ENCODE assay signal across 35 cellular contexts in the genomic region with DNA sequence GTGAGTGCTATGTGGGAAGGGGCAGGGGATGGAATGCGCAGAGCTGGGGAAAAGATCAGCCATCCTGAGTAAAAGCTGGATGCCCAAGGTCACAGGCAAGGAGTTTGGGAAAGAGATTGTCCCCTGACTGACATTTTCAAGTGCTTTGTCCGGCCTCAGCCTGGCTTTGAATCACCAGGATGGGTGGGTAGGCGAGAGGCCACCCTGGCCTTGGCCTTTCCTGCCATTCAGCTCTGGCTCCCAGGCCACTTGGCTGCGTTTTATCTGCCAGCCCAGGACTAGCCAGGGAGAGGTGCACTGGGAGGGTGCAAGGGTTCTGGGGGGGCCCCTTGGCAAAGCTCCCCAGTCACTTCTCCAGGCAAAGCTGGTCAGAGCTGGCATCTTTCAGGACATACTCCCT. TPM values are rescaled to one million over a fixed set of nuclear protein-coding genes. Genes with fewer than 3 reads are reported as not detected.
DNase-seq lines count a peak whose midpoint lies in the region; ATAC-seq, FAIRE-seq and TF ChIP-seq lines count a peak whose summit lies in the region.
"Had no signal": no experiment of that assay in that cellular context is flagged by ENCODE, and none has a peak within 500 bp of the region (broad histone marks: within the 10 kb centered on the region; RNA-seq: fewer than 3 reads in every experiment).

No MANE protein-coding gene starts in this region.

- TF ChIP-seq RAD21 in liver (IDR thresholded peaks at IDR 0.05) (no peak), HepG2 (CRISPR knock-in tag; IDR thresholded peaks at IDR 0.05) (no peak), SK-N-SH (IDR thresholded peaks at IDR 0.05; ENCODE audit: low read length) (no peak)

- TF ChIP-seq EP300 in HepG2 (IDR thresholded peaks at IDR 0.05; ENCODE audit: low read depth in 2 of 2, low read length in 2 of 2) (no peak), HepG2 (CRISPR knock-in tag; IDR thresholded peaks at IDR 0.05; ENCODE audit: borderline replicate concordance) (no peak), SK-N-SH (IDR thresholded peaks at IDR 0.05; ENCODE audit: borderline replicate concordance in 1 of 2, low read depth in 1 of 2, low read length in 1 of 2) (no peak)

- no peaks in the 10 kb centered on the region for H3K9me3 ChIP-seq in liver (ENCODE audit: control insufficient read depth in 4 of 4, low read length in 3 of 4)
- no peaks in the 10 kb centered on the region for H3K9me3 ChIP-seq in HepG2 (ENCODE audit: low read length)
- H3K9me3 ChIP-seq in gastrocnemius medialis, result no peaks in the 10 kb centered on the region
- H3K9me3 ChIP-seq in SK-N-SH, result no peaks in the 10 kb centered on the region
- H3K9me3 ChIP-seq: MG63, neutrophil had no signal

- H3K79me2 ChIP-seq in HepG2 (ENCODE audit: insufficient read depth, low read length) (no peaks in the 10 kb centered on the region), SK-N-SH (ENCODE audit: insufficient read depth) (no peaks in the 10 kb centered on the region)

- no peak for FAIRE-seq in HepG2 (lab: Jason Lieb, UNC)
- FAIRE-seq: endometrium, GM12891, keratinocyte, RCC 7860, urothelium cell line had no signal

- POLR2A ChIA-PET in HepG2 (lab: Yijun Ruan, JAX), result no interaction called here
- POLR2A ChIA-PET in SK-N-SH (lab: Yijun Ruan, JAX), result interaction anchor here (0.7 to 0.9 kb wide), 5 partner anchors 10 to 30 kb away, joined by 3 to 4 read pairs (median 3); no protein-coding TSS in a partner anchor

- H3K27ac ChIP-seq in liver (ENCODE audit: low read depth in 1 of 2, low read length in 2 of 2) (no peak overlapping the region), HepG2 (ENCODE audit: extremely low read length, insufficient read depth, low read length) (no peak overlapping the region), gastrocnemius medialis (peak overlapping the region; percentile 85 to 98 (median 90)), SK-N-SH (ENCODE audit: low read depth in 2 of 2, low read length in 1 of 2) (peak overlapping the region in 1 of 2 experiments; percentile 99; a peak in 2 of 4 replicates)
- H3K27ac ChIP-seq: neutrophil had no signal

- CTCF ChIA-PET in HepG2 (lab: Yijun Ruan, JAX; ENCODE audit: low intra/inter-chr PET ratio, low total read pairs) (no interaction called here), SK-N-SH (lab: Yijun Ruan, JAX) (interaction anchor here (0.8 to 3.9 kb wide), 8 partner anchors 13 to 54 kb away, joined by 3 to 32 read pairs (median 4); a partner anchor contains a TSS)

- H2AFZ ChIP-seq in HepG2 (ENCODE audit: low read length) (no peak overlapping the region), SK-N-SH (ENCODE audit: low read depth) (no peak overlapping the region)

- H4K20me1 ChIP-seq in HepG2 (ENCODE audit: insufficient read depth, low read length) (no peaks in the 10 kb centered on the region), SK-N-SH (ENCODE audit: insufficient read depth) (no peaks in the 10 kb centered on the region)

- H3K4me1 ChIP-seq in liver (ENCODE audit: control insufficient read depth in 4 of 4, insufficient read depth in 4 of 4, low read length in 3 of 4), result peaks cover 0 to 14% (median 9%) of the 10 kb centered on the region in 4 donors
- H3K4me1 ChIP-seq in HepG2 (ENCODE audit: insufficient read depth, low read length), result peaks cover 18% of the 10 kb centered on the region
- H3K4me1 ChIP-seq in gastrocnemius medialis, result peaks cover 48 to 61% of the 10 kb centered on the region in 2 donors
- peaks cover 27 to 75% of the 10 kb centered on the region in 2 experiments for H3K4me1 ChIP-seq in SK-N-SH (ENCODE audit: control insufficient read depth in 1 of 2, insufficient read depth in 2 of 2, low read depth in 1 of 2, low read length in 1 of 2)

- H3K9ac ChIP-seq in liver (ENCODE audit: low read depth in 1 of 2, low read length in 2 of 2) (no peak overlapping the region), HepG2 (ENCODE audit: insufficient read depth, low read depth, low read length) (no peak overlapping the region), SK-N-SH (no peak overlapping the region)

- TF ChIP-seq POLR2A in HepG2 (IDR thresholded peaks at IDR 0.05; ENCODE audit: insufficient read depth in 1 of 2, low read depth in 2 of 2, low read length in 2 of 2) (no peak), gastrocnemius medialis (IDR thresholded peaks at IDR 0.05) (no peak)

- ATAC-seq in HepG2 (no peak), left lobe of liver (peak; percentile 19), gastrocnemius medialis (no peak)
- ATAC-seq: CD8-positive, alpha-beta T cell; HCT116 had no signal

- no TSS peak for BruUV-seq in HepG2 (replicated peaks; lab: Mats Ljungman, UMichigan)

- DNase-seq in HepG2 (ENCODE audit: low spot score) (no peak), left lobe of liver (ENCODE audit: low spot score) (no peak), gastrocnemius medialis (no peak), SK-N-SH (no peak), NCI-H146 (lab: John Stamatoyannopoulos, UW) (no peak), SIG-M5 (lab: John Stamatoyannopoulos, UW) (no peak), dermis blood vessel endothelial cell (no peak)
- DNase-seq: 8988T; activated CD4-positive, alpha-beta memory T cell treated with anti-CD3 and anti-CD28 coated beads for 36 hours; activated CD4-positive, CD25-positive, alpha-beta regulatory T cell treated with anti-CD3 and anti-CD28 coated beads, Interleukin-2, amount 50 U/mL, for 72 hours; activated CD8-positive, alpha-beta memory T cell treated with anti-CD3 and anti-CD28 coated beads, Interleukin-2, amount 50 U/mL, for 4 hours; activated naive CD4-positive, alpha-beta T cell treated with anti-CD3 and anti-CD28 coated beads, Interleukin-2, amount 10 ng/mL, durations not matched to agents 7 days and 5 days; amygdala; CD8-positive, alpha-beta T cell; DMS 273 treated with DMSO at 0.1 percent for 48 hours; KBM-7; mesendoderm; MG63; NCI-H2081 treated with DMSO at 0.1 percent for 48 hours; NCI-H226; NCI-H69; stimulated activated CD4-positive, alpha-beta T cell treated with anti-CD3 and anti-CD28 coated beads, Interleukin-2, amount 100 ng/mL, for 24 hours; substantia nigra had no signal

- H3K4me2 ChIP-seq in HepG2 (ENCODE audit: low read depth, low read length), result no peak overlapping the region
- no peak overlapping the region for H3K4me2 ChIP-seq in SK-N-SH

- intact Hi-C loops in HepG2 (cut with micrococcal nuclease; ENCODE audit: unreplicated experiment) (no loop called here), gastrocnemius medialis (cut with DNase I; ENCODE audit: low total_unique reads) (no loop called here)

- in situ Hi-C loops in HepG2 (cut with HindIII; ENCODE audit: extremely low pct_ligation_motif_present, low pct_unique_long_range_greater_than_20kb), result no loop called here
- in situ Hi-C loops in gastrocnemius medialis (cut with MboI; ENCODE audit: low sequenced_read_pairs in 4 of 4), result no loop called here

- no peaks in the 10 kb centered on the region for H3F3A ChIP-seq in SK-N-SH (replicated peaks; ENCODE audit: insufficient read depth)

- H3K36me3 ChIP-seq in liver (ENCODE audit: control insufficient read depth in 4 of 4, insufficient read depth in 3 of 4, low read depth in 1 of 4, low read length in 3 of 4) (no peaks in the 10 kb centered on the region), HepG2 (replicated peaks in 1 of 2; ENCODE audit: control insufficient read depth in 1 of 2, insufficient read depth in 2 of 2, low read length in 2 of 2) (no peaks in the 10 kb centered on the region), gastrocnemius medialis (no peaks in the 10 kb centered on the region), SK-N-SH (replicated peaks in 1 of 2; ENCODE audit: control insufficient read depth in 1 of 2, insufficient read depth in 2 of 2, low read length in 1 of 2) (peaks cover 5% of the 10 kb centered on the region in 2 experiments)
- H3K36me3 ChIP-seq: MG63, neutrophil had no signal

- 88% methylated on average over 4 of the region's 4 CpGs for WGBS in liver
- WGBS in HepG2 (ENCODE audit: low lambda C conversion rate), result 5% methylated on average over 3 of the region's 4 CpGs
- WGBS in SK-N-SH (ENCODE audit: low lambda C conversion rate), result 100% methylated on average over 2 of the region's 4 CpGs

- no peaks in the 10 kb centered on the region for H3K27me3 ChIP-seq in liver (ENCODE audit: control insufficient read depth in 4 of 4, insufficient read depth in 4 of 4, low read length in 3 of 4)
- peaks cover 4 to 24% of the 10 kb centered on the region in 2 experiments; a peak in 4 of 5 replicates for H3K27me3 ChIP-seq in HepG2 (ENCODE audit: control insufficient read depth in 1 of 2, insufficient read depth in 2 of 2, low read length in 2 of 2)
- no peaks in the 10 kb centered on the region for H3K27me3 ChIP-seq in gastrocnemius medialis
- no peaks in the 10 kb centered on the region for H3K27me3 ChIP-seq in SK-N-SH (ENCODE audit: insufficient read depth)
- H3K27me3 ChIP-seq: MG63 had no signal

- H3K4me3 ChIP-seq in liver (ENCODE audit: low read depth in 1 of 3, low read length in 3 of 3), result no peak overlapping the region
- H3K4me3 ChIP-seq in HepG2 (replicated peaks in 1 of 3; ENCODE audit: insufficient read depth in 1 of 3, low read depth in 2 of 3, low read length in 3 of 3), result no peak overlapping the region
- H3K4me3 ChIP-seq in gastrocnemius medialis, result no peak overlapping the region
- H3K4me3 ChIP-seq in SK-N-SH (ENCODE audit: low read depth in 2 of 2, low read length in 1 of 2), result no peak overlapping the region
- H3K4me3 ChIP-seq: MG63 had no signal

- no peak for TF ChIP-seq CTCF in liver (IDR thresholded peaks at IDR 0.05; ENCODE audit: low read depth, low read length, missing input control)
- TF ChIP-seq CTCF in HepG2 (CRISPR knock-in tag; IDR thresholded peaks at IDR 0.05), result no peak
- TF ChIP-seq CTCF in gastrocnemius medialis (IDR thresholded peaks at IDR 0.05 in 4 of 5, conservative IDR thresholded peaks at IDR 0.05 in 1 of 5), result no peak
- no peak for TF ChIP-seq CTCF in SK-N-SH (IDR thresholded peaks at IDR 0.05)

- no peaks in the 10 kb centered on the region for H3K9me2 ChIP-seq in SK-N-SH

RNA-seq across cellular contexts. Expression of a gene that starts 37.4 kb away (rescaled TPM):
- 10 to 100 TPM in 1 of 2 donors, 1 to 10 TPM in 1; 1.1 to 17.5 TPM for total RNA-seq in liver
- 10 to 100 TPM in 1 of 2 donors, 1 to 10 TPM in 1; 3.9 to 36.6 TPM for polyA plus RNA-seq in liver
- total RNA-seq in HepG2 (2016; rRNA removed; fragmentation: Illumina TruSeq; extraction: Trizol), result 0.09 and 0.22 TPM in 2 replicates
- total RNA-seq in HepG2 (2016; cell fraction: cytosol; rRNA removed; fragmentation: Illumina TruSeq; extraction: Trizol; ENCODE audit: low read depth), result under 0.01 TPM in 1 of 2 replicates, not detected in the other
- 0.04 and 0.09 TPM in 2 replicates for total RNA-seq in HepG2 (2016; cell fraction: insoluble cytoplasmic fraction; rRNA removed; fragmentation: Illumina TruSeq; extraction: Trizol)
- total RNA-seq in HepG2 (2016; cell fraction: membrane; rRNA removed; fragmentation: Illumina TruSeq; extraction: Trizol), result 0.10 and 0.12 TPM in 2 replicates
- total RNA-seq in HepG2 (2016; cell fraction: nucleus; rRNA removed; fragmentation: Illumina TruSeq; extraction: Trizol), result 0.16 and 0.25 TPM in 2 replicates
- polyA plus RNA-seq in HepG2 (2011; rRNA removed), result 0.05 and 0.30 TPM in 2 replicates
- polyA plus RNA-seq in HepG2 (2011; cell fraction: cytosol; rRNA removed), result 0.04 and 0.07 TPM in 2 replicates
- 0.33 and 0.42 TPM in 2 replicates for polyA plus RNA-seq in HepG2 (2011; cell fraction: nucleus; rRNA removed)
- polyA plus RNA-seq in HepG2 (2012), result 0.07 and 0.19 TPM in 2 replicates
- polyA plus RNA-seq in HepG2 (2016; cell fraction: cytosol; fragmentation: Illumina TruSeq; extraction: Trizol; ENCODE audit: low read depth), result 0.02 and 0.03 TPM in 2 replicates
- 0.15 and 0.20 TPM in 2 replicates for polyA plus RNA-seq in HepG2 (2016; cell fraction: insoluble cytoplasmic fraction; fragmentation: Illumina TruSeq; extraction: Trizol; ENCODE audit: low read depth)
- 0.03 and 0.05 TPM in 2 replicates for polyA plus RNA-seq in HepG2 (2016; cell fraction: membrane; fragmentation: Illumina TruSeq; extraction: Trizol; ENCODE audit: low read depth)
- polyA plus RNA-seq in HepG2 (2016; cell fraction: nucleus; fragmentation: Illumina TruSeq; extraction: Trizol; ENCODE audit: insufficient read depth, low read depth), result 0.30 and 0.49 TPM in 2 replicates
- polyA minus RNA-seq in HepG2 (2011; rRNA and poly(A)+ RNA removed; ENCODE audit: low replicate concordance), result 0.46 and 18.5 TPM in 2 replicates
- polyA minus RNA-seq in HepG2 (2011; cell fraction: cytosol; rRNA and poly(A)+ RNA removed), result 0.30 and 0.70 TPM in 2 replicates
- polyA minus RNA-seq in HepG2 (2011; cell fraction: nucleus; rRNA and poly(A)+ RNA removed), result 0.39 and 0.62 TPM in 2 replicates
- total RNA-seq in left lobe of liver, result 51.7 TPM
- 100 to 1,000 TPM; 419 to 569 (median 539) TPM for total RNA-seq in gastrocnemius medialis
- polyA plus RNA-seq in SK-N-SH (2012; rRNA removed), result 3.0 and 5.1 TPM in 2 replicates
- 3.3 and 4.5 TPM in 2 replicates for polyA plus RNA-seq in SK-N-SH (2012; cell fraction: cytosol; rRNA removed)
- 9.8 and 14.0 TPM in 2 replicates for polyA plus RNA-seq in SK-N-SH (2012; cell fraction: nucleus; rRNA removed)
- total RNA-seq in dermis blood vessel endothelial cell, result 14.6 and 19.1 TPM in 2 replicates
- total RNA-seq: activated T-helper 1 cell treated with anti-CD3 and anti-CD28 coated beads, Interleukin-12 subunit alpha, Interleukin-12 subunit beta, Interleukin-2, Interleukin-4 antibody, amounts not matched to agents 30 ng/mL and 10 ng/mL and 1 ng/mL, durations not matched to agents 14 hours and 24 hours and 36 hours; SK-MEL-5; T-helper 1 cell treated with Interleukin-12 subunit alpha and Interleukin-12 subunit beta and Interleukin-4 antibody, amounts not matched to agents 30 ng/mL and 1 ng/mL, for 36 hours had no signal

RNA-seq across cellular contexts. Expression of a gene that starts 58.0 kb away (rescaled TPM):
- total RNA-seq in liver, result under 1 TPM in 1 of 2 donors, not detected in 1; 0.09 TPM
- polyA plus RNA-seq in liver, result under 1 TPM; 0.03 to 0.04 TPM
- not detected in 2 replicates for total RNA-seq in HepG2 (2016; rRNA removed; fragmentation: Illumina TruSeq; extraction: Trizol)
- total RNA-seq in HepG2 (2016; cell fraction: cytosol; rRNA removed; fragmentation: Illumina TruSeq; extraction: Trizol; ENCODE audit: low read depth), result not detected in 2 replicates
- total RNA-seq in HepG2 (2016; cell fraction: insoluble cytoplasmic fraction; rRNA removed; fragmentation: Illumina TruSeq; extraction: Trizol), result not detected in 2 replicates
- not detected in 2 replicates for total RNA-seq in HepG2 (2016; cell fraction: membrane; rRNA removed; fragmentation: Illumina TruSeq; extraction: Trizol)
- total RNA-seq in HepG2 (2016; cell fraction: nucleus; rRNA removed; fragmentation: Illumina TruSeq; extraction: Trizol), result not detected in 2 replicates
- polyA plus RNA-seq in HepG2 (2011; rRNA removed), result 0.05 TPM in 1 of 2 replicates, not detected in the other
- polyA plus RNA-seq in HepG2 (2011; cell fraction: cytosol; rRNA removed), result not detected in 2 replicates
- polyA plus RNA-seq in HepG2 (2011; cell fraction: nucleus; rRNA removed), result not detected in 2 replicates
- 0.05 TPM in 1 of 2 replicates, not detected in the other for polyA plus RNA-seq in HepG2 (2012)
- not detected in 2 replicates for polyA plus RNA-seq in HepG2 (2016; cell fraction: cytosol; fragmentation: Illumina TruSeq; extraction: Trizol; ENCODE audit: low read depth)
- not detected in 2 replicates for polyA plus RNA-seq in HepG2 (2016; cell fraction: insoluble cytoplasmic fraction; fragmentation: Illumina TruSeq; extraction: Trizol; ENCODE audit: low read depth)
- polyA plus RNA-seq in HepG2 (2016; cell fraction: membrane; fragmentation: Illumina TruSeq; extraction: Trizol; ENCODE audit: low read depth), result not detected in 2 replicates
- polyA plus RNA-seq in HepG2 (2016; cell fraction: nucleus; fragmentation: Illumina TruSeq; extraction: Trizol; ENCODE audit: insufficient read depth, low read depth), result not detected in 2 replicates
- 0.05 TPM in 1 of 2 replicates, not detected in the other for polyA minus RNA-seq in HepG2 (2011; rRNA and poly(A)+ RNA removed; ENCODE audit: low replicate concordance)
- not detected in 2 replicates for polyA minus RNA-seq in HepG2 (2011; cell fraction: cytosol; rRNA and poly(A)+ RNA removed)
- polyA minus RNA-seq in HepG2 (2011; cell fraction: nucleus; rRNA and poly(A)+ RNA removed), result not detected in 2 replicates
- 0.18 TPM for total RNA-seq in left lobe of liver
- 10 to 100 TPM in 3 of 4 donors, 1 to 10 TPM in 1; 4.8 to 12.6 (median 11.3) TPM for total RNA-seq in gastrocnemius medialis
- 0.26 and 0.41 TPM in 2 replicates for polyA plus RNA-seq in SK-N-SH (2012; rRNA removed)
- polyA plus RNA-seq in SK-N-SH (2012; cell fraction: cytosol; rRNA removed), result 0.31 and 0.35 TPM in 2 replicates
- polyA plus RNA-seq in SK-N-SH (2012; cell fraction: nucleus; rRNA removed), result 0.48 and 0.67 TPM in 2 replicates
- total RNA-seq in dermis blood vessel endothelial cell, result 0.17 and 0.37 TPM in 2 replicates
- total RNA-seq: CD8-positive, alpha-beta T cell; HT1080; SK-MEL-5; T-helper 1 cell treated with Interleukin-12 subunit alpha and Interleukin-12 subunit beta and Interleukin-4 antibody, amounts not matched to agents 30 ng/mL and 1 ng/mL, for 36 hours had no signal

Comparison
In these comparisons a context has a peak if more than half of its experiments do, and no peak if none do; other contexts are left out.
1. H3K27ac ChIP-seq: peak in gastrocnemius medialis (4 of 4); none in liver (0 of 2) and HepG2 (single experiment).